In the genomic region with DNA sequence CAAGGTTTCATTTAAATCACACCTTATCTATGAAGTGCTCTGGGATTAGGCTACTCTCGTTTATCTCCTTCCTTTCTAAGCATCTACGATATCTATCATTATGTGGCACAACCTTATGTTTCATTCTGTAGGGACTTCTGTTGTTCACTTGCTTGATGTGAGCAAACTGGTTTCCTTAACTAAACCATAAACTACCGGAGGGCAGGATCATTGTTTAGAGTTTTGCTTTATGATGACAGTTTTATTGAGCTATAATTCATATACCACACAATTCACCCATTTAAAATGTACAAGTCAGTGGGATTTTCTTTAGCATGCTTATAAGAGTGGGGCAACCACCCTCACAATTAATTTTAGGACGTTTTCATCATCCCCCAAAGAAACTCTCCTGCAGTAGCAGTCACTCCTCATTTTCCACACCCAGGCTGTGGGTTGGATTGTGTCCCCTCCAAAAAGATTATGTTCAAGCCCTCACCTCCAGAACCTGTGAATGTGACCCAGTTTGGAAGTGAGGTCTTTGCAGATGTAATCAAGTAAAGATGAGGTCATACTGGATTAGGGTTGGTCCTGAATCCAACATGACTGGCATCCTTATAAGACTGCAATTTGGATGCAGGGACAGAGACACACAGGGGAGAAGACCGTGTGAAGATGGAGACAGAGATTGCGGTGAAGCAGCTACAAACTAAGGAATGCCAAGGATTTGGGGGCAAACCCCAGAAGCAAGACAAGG, we compare ENCODE assay signal across 20 cellular contexts. TPM values are rescaled to one million over a fixed set of nuclear protein-coding genes. Genes with fewer than 3 reads are reported as not detected.
DNase-seq lines count a peak whose midpoint lies in the region; ATAC-seq, FAIRE-seq and TF ChIP-seq lines count a peak whose summit lies in the region.
"Had no signal": no experiment of that assay in that cellular context is flagged by ENCODE, and none has a peak within 500 bp of the region (broad histone marks: within the 10 kb centered on the region; RNA-seq: fewer than 3 reads in every experiment).

No MANE protein-coding gene starts in this region.

- H3K4me1 ChIP-seq in HEK293 (ENCODE audit: control insufficient read depth, insufficient read depth, low read length) = peaks cover 18% of the 10 kb centered on the region
- H3K4me1 ChIP-seq in mucosa of descending colon (ENCODE audit: low read depth) = peaks cover 36% of the 10 kb centered on the region

- H3K27ac ChIP-seq in HEK293 (ENCODE audit: extremely low read depth, low read depth, low read length) (no peak overlapping the region; the same call in 1 of the 2 replicates), epithelial cell of prostate (no peak overlapping the region)
- H3K27ac ChIP-seq: GM23248, Peyer's patch had no signal

- DNase-seq in M059J (ENCODE audit: low read depth) (peak; percentile 35), epithelial cell of prostate (ENCODE audit: low read depth, low spot score) (peak; percentile 52), mucosa of descending colon (no peak), T-helper 9 cell (no peak), GM12891 (ENCODE audit: insufficient read length, low spot score) (no peak), NCI-H2081 (lab: John Stamatoyannopoulos, UW) (no peak)
- DNase-seq: DMS153, DND-41, GM23248, H7, Karpas-422, NCI-H1105 treated with DMSO at 0.1 percent for 48 hours, NCI-H146, NCI-H2029, NCI-H446 treated with DMSO at 0.1 percent for 48 hours, NCI-H526, Peyer's patch had no signal

- intact Hi-C loops in mucosa of descending colon (cut with DNase I, micrococcal nuclease) = no loop called here

- CTCF ChIA-PET in HEK293 (lab: Yijun Ruan, JAX) = interaction anchor here (0.6 to 1.2 kb wide), 2 partner anchors 34 to 103 kb away, joined by 3 to 6 read pairs; no protein-coding TSS in a partner anchor

- H3K9me3 ChIP-seq in HEK293 (ENCODE audit: control insufficient read depth, insufficient read depth, low read depth, low read length) = no peaks in the 10 kb centered on the region
- no peaks in the 10 kb centered on the region for H3K9me3 ChIP-seq in mucosa of descending colon
- H3K9me3 ChIP-seq: Peyer's patch had no signal

- no peaks in the 10 kb centered on the region for H3K36me3 ChIP-seq in HEK293 (ENCODE audit: control insufficient read depth in 2 of 2, insufficient read depth in 1 of 2, low read length in 2 of 2)
- H3K36me3 ChIP-seq in mucosa of descending colon (ENCODE audit: low read depth) = no peaks in the 10 kb centered on the region
- H3K36me3 ChIP-seq: Peyer's patch had no signal

- TF ChIP-seq CTCF in HEK293 (tag by site-specific recombination; IDR thresholded peaks at IDR 0.05) (no peak), mucosa of descending colon (IDR thresholded peaks at IDR 0.05) (no peak)

- no peak overlapping the region for H3K4me3 ChIP-seq in HEK293 (ENCODE audit: low read depth, low read length)
- H3K4me3 ChIP-seq in mucosa of descending colon = no peak overlapping the region
- H3K4me3 ChIP-seq: GM23248, Peyer's patch had no signal

- ATAC-seq in mucosa of descending colon (peak; percentile 77), GM18858 (IDR thresholded peaks at IDR 0.05; ENCODE audit: unreplicated experiment) (no peak)
- ATAC-seq: SK-N-SH treated with all-trans-retinoic acid at 6 μM for 48 hours had no signal

- no peak for TF ChIP-seq POLR2A in GM12891 (IDR thresholded peaks at IDR 0.05; ENCODE audit: low read depth, low read length)

- POLR2A ChIA-PET in HEK293 (lab: Yijun Ruan, JAX) = no interaction called here

- no peak for FAIRE-seq in GM12891 (lab: Jason Lieb, UNC)

TF ChIP-seq in HEK293, 187 proteins besides CTCF, POLR2A, EP300 and RAD21 (continues in another document):
- TF ChIP-seq PRDM6 (tag by site-specific recombination; IDR thresholded peaks at IDR 0.05) (peak; percentile 88), BCL11B (tag by site-specific recombination; IDR thresholded peaks at IDR 0.05; ENCODE audit: low read depth) (0 out of 2 replicates have a peak, but pooled peaks have one; percentile 31), ZNF510 (tag by site-specific recombination; IDR thresholded peaks at IDR 0.05; ENCODE audit: insufficient replicate concordance) (peak; percentile 30), ZXDB (tag by site-specific recombination; IDR thresholded peaks at IDR 0.05) (peak; percentile 83), ZNF274 (IDR thresholded peaks at IDR 0.05; ENCODE audit: low read length) (no peak), ZNF274 (tag by site-specific recombination; IDR thresholded peaks at IDR 0.05; ENCODE audit: borderline replicate concordance) (no peak), OSR2 (tag by site-specific recombination; IDR thresholded peaks at IDR 0.05) (peak; percentile 97), ZNF561 (tag by site-specific recombination; IDR thresholded peaks at IDR 0.05; ENCODE audit: borderline replicate concordance) (peak; percentile 55; the same call in 1 of the 2 replicates), GFI1B (tag by site-specific recombination; IDR thresholded peaks at IDR 0.05) (peak; percentile 58; the same call in 1 of the 2 replicates)
- TF ChIP-seq, protein P1, sequence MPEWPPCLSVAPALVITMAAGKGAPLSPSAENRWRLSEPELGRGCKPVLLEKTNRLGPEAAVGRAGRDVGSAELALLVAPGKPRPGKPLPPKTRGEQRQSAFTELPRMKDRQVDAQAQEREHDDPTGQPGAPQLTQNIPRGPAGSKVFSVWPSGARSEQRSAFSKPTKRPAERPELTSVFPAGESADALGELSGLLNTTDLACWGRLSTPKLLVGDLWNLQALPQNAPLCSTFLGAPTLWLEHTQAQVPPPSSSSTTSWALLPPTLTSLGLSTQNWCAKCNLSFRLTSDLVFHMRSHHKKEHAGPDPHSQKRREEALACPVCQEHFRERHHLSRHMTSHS (tag by site-specific recombination; IDR thresholded peaks at IDR 0.05) = peak; percentile 69; the same call in 1 of the 2 replicates

TF ChIP-seq in GM12891, 5 proteins besides CTCF, POLR2A, EP300 and RAD21:
- TF ChIP-seq POU2F2 (IDR thresholded peaks at IDR 0.05; ENCODE audit: low read depth, low read length) (no peak), PAX5 (IDR thresholded peaks at IDR 0.05; ENCODE audit: insufficient read depth, low read length, severe bottlenecking) (no peak), SPI1 (IDR thresholded peaks at IDR 0.05; ENCODE audit: low read depth, low read length) (no peak), POLR2AphosphoS5 (IDR thresholded peaks at IDR 0.05; ENCODE audit: low read depth, low read length) (no peak), TAF1 (IDR thresholded peaks at IDR 0.05; ENCODE audit: low read depth, low read length) (no peak)

RNA-seq across cellular contexts. Expression of gene SH3RF1, which starts 42.1 kb away (rescaled TPM):
- 5.0 and 7.9 TPM in 2 replicates for total RNA-seq in M059J (2014; rRNA removed; shearing (Covaris generic))
- 10 to 100 TPM; 45.3 to 82.3 (median 65.5) TPM for total RNA-seq in mucosa of descending colon
- polyA plus RNA-seq in GM12891 (2012; ENCODE audit: low read depth, missing spikeins) = 3.7 TPM

Comparison
In these comparisons a context has a peak if more than half of its experiments do, and no peak if none do; other contexts are left out.
1. DNase-seq: peak in M059J (single experiment) and epithelial cell of prostate (single experiment); none in mucosa of descending colon (0 of 3), T-helper 9 cell (single experiment), GM12891 (single experiment) and NCI-H2081 (0 of 2).